ENCODE assay signal across 9 cellular contexts in the genomic region with DNA sequence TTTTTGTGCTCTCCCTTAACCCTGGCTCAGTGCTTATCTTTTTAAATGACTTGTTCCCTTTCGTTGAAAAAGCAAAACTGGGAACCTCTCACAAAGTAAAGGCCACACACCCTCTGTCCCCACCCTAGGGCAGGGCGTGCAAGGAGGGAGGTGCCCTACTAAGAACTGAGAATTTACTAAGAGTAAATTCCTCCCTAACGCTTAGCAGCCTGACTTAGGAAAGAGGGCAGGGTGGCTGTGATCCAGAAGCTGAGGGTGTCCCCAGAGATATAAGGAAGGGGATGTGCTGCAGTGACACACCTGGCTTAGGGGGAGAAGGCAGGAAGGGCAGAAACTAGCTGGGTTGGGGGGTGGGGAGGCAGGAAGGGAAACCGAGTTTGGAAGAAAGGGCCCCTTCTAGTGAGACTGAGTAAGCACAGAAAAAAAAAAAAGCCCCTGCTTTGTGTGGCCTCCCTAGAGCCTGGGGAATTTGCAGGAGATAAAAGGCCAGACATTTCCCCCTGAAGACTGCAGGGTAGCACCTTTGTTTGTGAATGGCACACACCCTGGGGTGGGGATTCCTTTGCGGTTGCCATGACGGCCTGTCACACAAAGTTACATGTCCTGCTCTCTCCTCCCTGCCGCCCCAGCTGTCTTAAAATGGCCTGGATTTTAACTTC.
DNase-seq lines count a peak whose midpoint lies in the region; ATAC-seq, FAIRE-seq and TF ChIP-seq lines count a peak whose summit lies in the region.
"Had no signal": no experiment of that assay in that cellular context is flagged by ENCODE, and none has a peak within 500 bp of the region (broad histone marks: within the 10 kb centered on the region; RNA-seq: fewer than 3 reads in every experiment).

No MANE protein-coding gene starts in this region.

- no peaks in the 10 kb centered on the region for H3K36me3 Mint-ChIP-seq in nephron (ENCODE audit: low read depth)

- no peaks in the 10 kb centered on the region for H3K4me1 Mint-ChIP-seq in nephron

- no peak overlapping the region for H3K4me3 Mint-ChIP-seq in nephron

- peak; percentile 71 for ATAC-seq in GM19023 (IDR thresholded peaks at IDR 0.05; ENCODE audit: unreplicated experiment)

- peak; percentile 51 for FAIRE-seq in colon (lab: Jason Lieb, UNC)

- peak overlapping the region in 2 of 3 experiments; percentile 25 to 33 for H3K27ac Mint-ChIP-seq in nephron

- DNase-seq in HUDEP-2 (lab: John Stamatoyannopoulos, UW; ENCODE audit: unreplicated experiment in 76 of 76) (peak in 65 of 76 experiments; percentile 2 to 82 (median 42)), G401 (ENCODE audit: low spot score) (no peak), DMS114 treated with DMSO at 0.1 percent for 48 hours (lab: John Stamatoyannopoulos, UW; ENCODE audit: unreplicated experiment) (no peak), occipital lobe (lab: John Stamatoyannopoulos, UW) (no peak), cerebellum (ENCODE audit: low spot score) (no peak)
- DNase-seq: DMS53 had no signal

- H3K27me3 Mint-ChIP-seq in nephron (ENCODE audit: low read depth) = peaks cover 10% of the 10 kb centered on the region

- TF ChIP-seq CTCF in nephron (IDR thresholded peaks at IDR 0.05; ENCODE audit: unreplicated experiment in 3 of 3) = no peak

- no peaks in the 10 kb centered on the region for H3K9me3 Mint-ChIP-seq in nephron

- in situ Hi-C loops in G401 (cut with HindIII; ENCODE audit: low sequenced_read_pairs) = no loop called here

Comparison
In these comparisons a context has a peak if more than half of its experiments do, and no peak if none do; other contexts are left out.
1. DNase-seq: peak in HUDEP-2 (65 of 76); none in G401 (single experiment), DMS114 treated with DMSO at 0.1 percent for 48 hours (single experiment), occipital lobe (single experiment) and cerebellum (single experiment).